2 cellular contexts compared by ENCODE assay signal in genomic region chr10:72261323-72262018, GRCh38.
TF ChIP-seq lines count a peak whose summit lies in the region.

No MANE protein-coding gene starts in this region.

TF ChIP-seq in K562, 482 proteins besides CTCF, POLR2A, EP300 and RAD21 (continues in another document):
- TF ChIP-seq FOXP1 (CRISPR knock-in tag; IDR thresholded peaks at IDR 0.05) (no peak), ZNF311 (CRISPR knock-in tag; IDR thresholded peaks at IDR 0.05) (no peak), TRIM25 (IDR thresholded peaks at IDR 0.05; ENCODE audit: borderline replicate concordance) (no peak), ZNF253 (CRISPR knock-in tag; conservative IDR thresholded peaks at IDR 0.05) (no peak), NFE2 (IDR thresholded peaks at IDR 0.05; ENCODE audit: low read depth) (0 out of 2 replicates have a peak, but pooled peaks have one; percentile 8), ZSCAN32 (CRISPR knock-in tag; IDR thresholded peaks at IDR 0.05) (no peak), SREBF1 (IDR thresholded peaks at IDR 0.05; ENCODE audit: borderline replicate concordance, low read depth, low read length) (no peak; the same call in 1 of the 2 replicates), EGR1 (conservative IDR thresholded peaks at IDR 0.05) (peak; percentile 26; the same call in 1 of the 2 replicates), ZBTB34 (CRISPR knock-in tag; IDR thresholded peaks at IDR 0.05) (no peak), NCOA2 (IDR thresholded peaks at IDR 0.05; ENCODE audit: partially characterized antibody in 2 of 2) (no peak), ZNF324 (CRISPR knock-in tag; IDR thresholded peaks at IDR 0.05) (no peak), RAD51 (IDR thresholded peaks at IDR 0.05; ENCODE audit: borderline replicate concordance, low read depth) (no peak), CREB3L1 (IDR thresholded peaks at IDR 0.05; ENCODE audit: borderline replicate concordance, low read depth) (no peak; the same call in none of the 2 replicates), GTF2B (IDR thresholded peaks at IDR 0.05; ENCODE audit: extremely low read depth, insufficient read length) (no peak), RNF219 (CRISPR knock-in tag; IDR thresholded peaks at IDR 0.05) (no peak), HNRNPUL1 (IDR thresholded peaks at IDR 0.05; ENCODE audit: low read length) (no peak), HES1 (IDR thresholded peaks at IDR 0.05; ENCODE audit: low read depth) (no peak), NCOR1 (IDR thresholded peaks at IDR 0.05) (no peak; the same call in 1 of the 2 replicates), HMBOX1 (IDR thresholded peaks at IDR 0.05) (peak; percentile 83), TARDBP (IDR thresholded peaks at IDR 0.05) (no peak), ZNF79 (CRISPR knock-in tag; IDR thresholded peaks at IDR 0.05; ENCODE audit: low read depth) (no peak)

TF ChIP-seq in liver, 16 proteins besides CTCF, POLR2A, EP300 and RAD21:
- no peak for TF ChIP-seq TAF1 (conservative IDR thresholded peaks at IDR 0.05)
- TF ChIP-seq ATF3 (IDR thresholded peaks at IDR 0.05): no peak
- TF ChIP-seq EGR1 (IDR thresholded peaks at IDR 0.05; ENCODE audit: low read depth in 2 of 2): no peak
- no peak for TF ChIP-seq RXRA (IDR thresholded peaks at IDR 0.05)
- no peak for TF ChIP-seq GABPA (IDR thresholded peaks at IDR 0.05 in 1 of 2, conservative IDR thresholded peaks at IDR 0.05 in 1 of 2)
- TF ChIP-seq YY1 (IDR thresholded peaks at IDR 0.05): no peak
- TF ChIP-seq FOXA2 (IDR thresholded peaks at IDR 0.05): no peak
- TF ChIP-seq FOXA1 (IDR thresholded peaks at IDR 0.05): no peak
- no peak for TF ChIP-seq HNF4A (conservative IDR thresholded peaks at IDR 0.05)
- no peak for TF ChIP-seq JUND (IDR thresholded peaks at IDR 0.05)
- no peak for TF ChIP-seq REST (IDR thresholded peaks at IDR 0.05)
- no peak for TF ChIP-seq MAX (IDR thresholded peaks at IDR 0.05)
